Comparison of ENCODE assay signal across 8 cellular contexts in genomic region chr9:91359734-91360470, GRCh38. TPM values are rescaled to one million over a fixed set of nuclear protein-coding genes. Genes with fewer than 3 reads are reported as not detected.
DNase-seq lines count a peak whose midpoint lies in the region; TF ChIP-seq lines count a peak whose summit lies in the region.

No MANE protein-coding gene starts in this region.

- no peak overlapping the region for H3K27ac ChIP-seq in PC-9
- no peak overlapping the region for H3K27ac ChIP-seq in endodermal cell (ENCODE audit: low read depth, low read length)

- peaks cover 19% of the 10 kb centered on the region for H3K36me3 Mint-ChIP-seq in endodermal cell (ENCODE audit: low read depth)
- H3K36me3 Mint-ChIP-seq in progenitor cell of endocrine pancreas (ENCODE audit: insufficient read depth) = peaks cover 6% of the 10 kb centered on the region
- H3K36me3 Mint-ChIP-seq in endothelial cell (ENCODE audit: low read depth, unreplicated experiment) = peaks cover 5% of the 10 kb centered on the region

- H3K27ac Mint-ChIP-seq in endodermal cell = no peak overlapping the region
- peak overlapping the region; percentile 97 for H3K27ac Mint-ChIP-seq in progenitor cell of endocrine pancreas
- no peak overlapping the region for H3K27ac Mint-ChIP-seq in endothelial cell (ENCODE audit: unreplicated experiment)

- POLR2A ChIA-PET in PC-9 (lab: Charles Lee; ENCODE audit: unreplicated experiment) = interaction anchor here (0.6 kb wide), 1 partner anchor 80 kb away, joined by 3 read pairs; no protein-coding TSS in a partner anchor

- H3K9me3 ChIP-seq in PC-9 (ENCODE audit: insufficient read depth, low read depth) (no peaks in the 10 kb centered on the region; the same call in 1 of the 2 replicates), endodermal cell (ENCODE audit: control insufficient read depth, low read length) (no peaks in the 10 kb centered on the region)

- intact Hi-C loops in PC-9 (cut with micrococcal nuclease; ENCODE audit: unreplicated experiment) = loop anchor here (2.0 kb wide), 2 partner anchors 63 to 167 kb away; partner anchors contain the start of gene NFIL3

- H2AFZ ChIP-seq in PC-9 = no peak overlapping the region

- CTCF ChIA-PET in PC-9 (lab: Charles Lee) = interaction anchor here (0.6 kb wide), 1 partner anchor 65 kb away, joined by 5 read pairs; no protein-coding TSS in a partner anchor

- H3K4me2 ChIP-seq in PC-9 = peak overlapping the region; percentile 90

- TF ChIP-seq CTCF in PC-9 (conservative IDR thresholded peaks at IDR 0.05) (no peak), endodermal cell (conservative IDR thresholded peaks at IDR 0.05) (no peak), progenitor cell of endocrine pancreas (IDR thresholded peaks at IDR 0.05; ENCODE audit: unreplicated experiment) (no peak), endothelial cell (IDR thresholded peaks at IDR 0.05; ENCODE audit: unreplicated experiment) (no peak)

- H3K9ac ChIP-seq in endodermal cell (ENCODE audit: extremely low read depth, low read length, poor library complexity, severe bottlenecking) = peak overlapping the region; percentile 72

- peak overlapping the region; percentile 95 for H3K4me3 ChIP-seq in PC-9
- peak overlapping the region; percentile 97 for H3K4me3 ChIP-seq in endodermal cell (ENCODE audit: low read length)

- H3K27me3 Mint-ChIP-seq in endodermal cell (ENCODE audit: insufficient read depth) (no peaks in the 10 kb centered on the region), progenitor cell of endocrine pancreas (no peaks in the 10 kb centered on the region), endothelial cell (ENCODE audit: unreplicated experiment) (peaks cover 9% of the 10 kb centered on the region)

- H3K27me3 ChIP-seq in PC-9 (ENCODE audit: insufficient read depth, low read depth) (no peaks in the 10 kb centered on the region), endodermal cell (ENCODE audit: control insufficient read depth, insufficient read depth, low read length, poor library complexity, severe bottlenecking) (no peaks in the 10 kb centered on the region)

- H4K20me1 ChIP-seq in PC-9 (ENCODE audit: insufficient read depth) = 0 out of 2 replicates have a peak, but pooled peaks cover 6% of the 10 kb centered on the region

- peaks cover 17% of the 10 kb centered on the region for H3K4me1 Mint-ChIP-seq in endodermal cell
- H3K4me1 Mint-ChIP-seq in progenitor cell of endocrine pancreas (ENCODE audit: low read depth) = peaks cover 18% of the 10 kb centered on the region
- peaks cover 20% of the 10 kb centered on the region for H3K4me1 Mint-ChIP-seq in endothelial cell (ENCODE audit: unreplicated experiment)

- peaks cover 4% of the 10 kb centered on the region for H3K9me3 Mint-ChIP-seq in endodermal cell
- H3K9me3 Mint-ChIP-seq in progenitor cell of endocrine pancreas (ENCODE audit: low read depth) = no peaks in the 10 kb centered on the region
- no peaks in the 10 kb centered on the region for H3K9me3 Mint-ChIP-seq in endothelial cell (ENCODE audit: unreplicated experiment)

- peak overlapping the region; percentile 95 for H3K4me3 Mint-ChIP-seq in endodermal cell
- H3K4me3 Mint-ChIP-seq in progenitor cell of endocrine pancreas (ENCODE audit: low read depth) = peak overlapping the region; percentile 96
- no peak overlapping the region for H3K4me3 Mint-ChIP-seq in endothelial cell (ENCODE audit: unreplicated experiment)

- H3K79me2 ChIP-seq in PC-9 (ENCODE audit: low read depth) = peaks cover 53% of the 10 kb centered on the region

- DNase-seq in ELR (ENCODE audit: low read depth) (peak; percentile 13), PC-9 (no peak), endodermal cell (no peak), progenitor cell of endocrine pancreas (ENCODE audit: low spot score, unreplicated experiment) (no peak), NCI-H82 treated with DMSO at 0.1 percent for 48 hours (lab: John Stamatoyannopoulos, UW; ENCODE audit: unreplicated experiment) (no peak), ACHN (no peak), cerebellum (ENCODE audit: low spot score) (no peak), endothelial cell (ENCODE audit: low spot score) (no peak)

- peaks cover 4% of the 10 kb centered on the region; the same call in 1 of the 2 replicates for H3F3A ChIP-seq in PC-9 (ENCODE audit: insufficient read depth, low read depth)

- in situ Hi-C loops in ACHN (cut with HindIII; ENCODE audit: low pct_ligation_motif_present, low pct_unique_long_range_greater_than_20kb, low sequenced_read_pairs) = no loop called here

- H3K9me2 ChIP-seq in PC-9 (ENCODE audit: insufficient read depth) = no peaks in the 10 kb centered on the region

- WGBS in endodermal cell (ENCODE audit: insufficient coverage in 1 of 2, insufficient read length in 1 of 2), 2 experiments = 81 to 93% methylated on average over 4 to 7 of the region's 7 CpGs

- peaks cover 23% of the 10 kb centered on the region for H3K4me1 ChIP-seq in PC-9 (replicated peaks; ENCODE audit: insufficient read depth)
- peaks cover 2% of the 10 kb centered on the region for H3K4me1 ChIP-seq in endodermal cell (ENCODE audit: control insufficient read depth, insufficient read depth, low read length)

- BruUV-seq in PC-9 (replicated peaks; lab: Mats Ljungman, UMichigan) = no TSS peak

- peaks cover 18% of the 10 kb centered on the region; the same call in 1 of the 2 replicates for H3K36me3 ChIP-seq in PC-9 (ENCODE audit: low read depth)
- H3K36me3 ChIP-seq in endodermal cell (ENCODE audit: control insufficient read depth, insufficient read depth, low read length) = peaks cover 26% of the 10 kb centered on the region

RNA-seq across cellular contexts. Expression of gene AUH, which starts 1.8 kb away (rescaled TPM):
- total RNA-seq in PC-9 (2021) (24.9 and 31.1 TPM in 2 replicates), endodermal cell (10 to 100 TPM; 23.0 to 23.5 TPM), progenitor cell of endocrine pancreas (24.9 and 31.1 TPM in 2 replicates), cerebellum (34.4 TPM), endothelial cell (ENCODE audit: unreplicated experiment) (14.4 TPM)
- polyA plus RNA-seq in endodermal cell (2013, experiment 1 of 2) = 15.3 TPM
- 14.4 TPM for polyA plus RNA-seq in endodermal cell (2013, experiment 2 of 2)
